16 cellular contexts compared by ENCODE assay signal in genomic region chr6:76418657-76419217, GRCh38.
"Had no signal": no experiment of that assay in that cellular context is flagged by ENCODE, and none has a peak within 500 bp of the region (broad histone marks: within the 10 kb centered on the region; RNA-seq: fewer than 3 reads in every experiment).

No MANE protein-coding gene starts in this region.

- H3K4me3 Mint-ChIP-seq: activated CD4-positive, alpha-beta T cell treated with anti-CD3 and anti-CD28 coated beads, Interleukin-2, amount 10 ng/mL, durations not matched to agents 24 days and 14 days; activated T-cell treated with anti-CD3 and anti-CD28 coated beads, Interleukin-2, amount 50 U/mL, for 72 hours; dendritic cell treated with granulocyte-macrophage colony-stimulating factor and Interleukin-4, amounts not matched to agents 40 ng/mL and 50 ng/mL, for 4 days; natural killer cell; stimulated activated memory B cell treated with anti-CD40 and anti-IgM and Interleukin-4, amounts not matched to agents 10 μg/mL and 1 μg/mL and 100 μg/mL, for 72 hours; T-helper 2 cell treated with Interferon-gamma antibody and Interleukin-4, amounts not matched to agents 5 μg/mL and 100 μg/mL, for 36 hours had no signal

- H3K9me3 Mint-ChIP-seq: T-helper 2 cell treated with Interferon-gamma antibody and Interleukin-4, amounts not matched to agents 5 μg/mL and 100 μg/mL, for 36 hours had no signal

- H3K27ac ChIP-seq: breast epithelium, neutrophil, parathyroid adenoma had no signal

- H3K4me3 ChIP-seq: breast epithelium had no signal

- H3K36me3 ChIP-seq: breast epithelium, neutrophil had no signal

- H2AFZ ChIP-seq: parathyroid adenoma had no signal

- DNase-seq: activated CD4-positive, alpha-beta T cell treated with anti-CD3 and anti-CD28 coated beads, Interleukin-2, amount 10 ng/mL, durations not matched to agents 24 days and 14 days; activated CD4-positive, CD25-positive, alpha-beta regulatory T cell; activated CD8-positive, alpha-beta memory T cell treated with anti-CD3 and anti-CD28 coated beads, Interleukin-2, amount 50 U/mL, for 48 hours; activated gamma-delta T cell; activated T-cell treated with anti-CD3 and anti-CD28 coated beads, Interleukin-2, amount 50 U/mL, for 72 hours; cerebellar nuclear complex; erythroblast; natural killer cell; stimulated activated CD4-positive, alpha-beta T cell treated with anti-CD3 and anti-CD28 coated beads, Interleukin-2, amount 100 ng/mL, for 48 hours had no signal

- H3K36me3 Mint-ChIP-seq: activated naive CD4-positive, alpha-beta T cell treated with anti-CD3 and anti-CD28 coated beads, Interleukin-2, amount 50 U/mL, for 72 hours; natural killer cell; stimulated activated memory B cell treated with anti-CD40 and anti-IgM and Interleukin-4, amounts not matched to agents 10 μg/mL and 1 μg/mL and 100 μg/mL, for 72 hours had no signal

- H3K4me1 ChIP-seq: breast epithelium, parathyroid adenoma had no signal

- H3K27me3 Mint-ChIP-seq: activated CD4-positive, alpha-beta T cell treated with anti-CD3 and anti-CD28 coated beads, Interleukin-2, amount 10 ng/mL, durations not matched to agents 24 days and 14 days; dendritic cell treated with granulocyte-macrophage colony-stimulating factor and Interleukin-4, amounts not matched to agents 40 ng/mL and 50 ng/mL, for 4 days; stimulated activated memory B cell treated with anti-CD40 and anti-IgM and Interleukin-4, amounts not matched to agents 10 μg/mL and 1 μg/mL and 100 μg/mL, for 72 hours had no signal

- H3K9ac ChIP-seq: parathyroid adenoma had no signal

- H3K27me3 ChIP-seq: breast epithelium, neutrophil had no signal

- H3K9me3 ChIP-seq: breast epithelium, neutrophil had no signal

- H3K27ac Mint-ChIP-seq: activated CD4-positive, alpha-beta T cell treated with anti-CD3 and anti-CD28 coated beads, Interleukin-2, amount 10 ng/mL, durations not matched to agents 24 days and 14 days; activated naive CD4-positive, alpha-beta T cell treated with anti-CD3 and anti-CD28 coated beads, Interleukin-2, amount 50 U/mL, for 72 hours; activated T-cell treated with anti-CD3 and anti-CD28 coated beads, Interleukin-2, amount 50 U/mL, for 72 hours; dendritic cell treated with granulocyte-macrophage colony-stimulating factor and Interleukin-4, amounts not matched to agents 40 ng/mL and 50 ng/mL, for 4 days; natural killer cell; stimulated activated memory B cell treated with anti-CD40 and anti-IgM and Interleukin-4, amounts not matched to agents 10 μg/mL and 1 μg/mL and 100 μg/mL, for 72 hours; T-helper 2 cell treated with Interferon-gamma antibody and Interleukin-4, amounts not matched to agents 5 μg/mL and 100 μg/mL, for 36 hours had no signal

- H3K79me2 ChIP-seq: parathyroid adenoma had no signal

- H3K4me1 Mint-ChIP-seq: activated CD4-positive, alpha-beta T cell treated with anti-CD3 and anti-CD28 coated beads, Interleukin-2, amount 10 ng/mL, durations not matched to agents 24 days and 14 days; natural killer cell; stimulated activated memory B cell treated with anti-CD40 and anti-IgM and Interleukin-4, amounts not matched to agents 10 μg/mL and 1 μg/mL and 100 μg/mL, for 72 hours had no signal
